In the genomic region with DNA sequence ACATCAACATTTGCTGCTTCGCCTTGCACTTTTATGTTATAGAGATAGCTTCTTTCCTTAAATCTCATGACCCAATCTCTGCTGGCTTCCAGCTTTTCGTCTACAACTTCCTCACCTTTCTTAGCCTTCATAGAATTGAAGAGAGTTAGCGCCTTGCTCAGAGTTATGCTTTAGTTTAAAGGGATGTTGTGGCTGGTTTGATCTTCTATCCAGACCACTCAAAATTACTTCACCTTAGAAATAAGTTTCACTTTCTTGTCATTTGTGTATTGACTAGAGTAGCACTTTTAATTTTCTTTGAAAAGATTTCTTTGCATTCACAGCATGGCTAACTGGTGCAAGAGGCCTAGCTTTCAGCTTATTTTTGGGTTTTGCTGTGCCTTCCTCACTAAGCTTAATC, we compare ENCODE assay signal across 22 cellular contexts.
"Had no signal": no experiment of that assay in that cellular context is flagged by ENCODE, and none has a peak within 500 bp of the region (broad histone marks: within the 10 kb centered on the region; RNA-seq: fewer than 3 reads in every experiment).

No MANE protein-coding gene starts in this region.

- ATAC-seq: esophagus mucosa, gastrocnemius medialis, heart right ventricle, left cardiac atrium, left lung, left ventricle myocardium superior, lower lobe of right lung, mucosa of descending colon had no signal

- DNase-seq: dermis blood vessel endothelial cell; dorsolateral prefrontal cortex; effector CD4-positive, alpha-beta T cell; effector memory CD4-positive, alpha-beta T cell; erythroblast; esophagus squamous epithelium; foreskin fibroblast; foreskin melanocyte; gastrocnemius medialis; glutamatergic neuron; head of caudate nucleus; heart right ventricle; hippocampal formation; left cardiac atrium; left lung; left ventricle myocardium superior; lower lobe of right lung; mesenchymal stem cell; mucosa of descending colon; naive B cell had no signal

- H3K4me3 Mint-ChIP-seq: mesothelial cell of epicardium, naive B cell had no signal

- H3K27ac Mint-ChIP-seq: mesothelial cell of epicardium, naive B cell had no signal

- H3K4me1 Mint-ChIP-seq: naive B cell had no signal
